In genomic region chr11:45603930-45604682, GRCh38 we compare ENCODE assay signal across 21 cellular contexts.
DNase-seq lines count a peak whose midpoint lies in the region; ATAC-seq, FAIRE-seq and TF ChIP-seq lines count a peak whose summit lies in the region.
"Had no signal": no experiment of that assay in that cellular context is flagged by ENCODE, and none has a peak within 500 bp of the region (broad histone marks: within the 10 kb centered on the region; RNA-seq: fewer than 3 reads in every experiment).

No MANE protein-coding gene starts in this region.

- H3K4me3 Mint-ChIP-seq in endothelial cell (ENCODE audit: unreplicated experiment) (no peak overlapping the region), type B pancreatic cell (no peak overlapping the region)
- no peak overlapping the region for H3K4me3 Mint-ChIP-seq in activated naive CD4-positive, alpha-beta T cell treated with anti-CD3 and anti-CD28 coated beads for 36 hours
- H3K4me3 Mint-ChIP-seq: CD8-positive, alpha-beta T cell; IgD-negative memory B cell had no signal

- DNase-seq in Right ventricle myocardium superior, result peak; percentile 67
- DNase-seq in cardiac septum (ENCODE audit: low spot score), result no peak
- peak; percentile 62 for DNase-seq in endothelial cell (ENCODE audit: low spot score)
- peak; percentile 54 to 70 (median 68) for DNase-seq in right cardiac atrium
- DNase-seq in HK-2 (ENCODE audit: unreplicated experiment), result no peak
- no peak for DNase-seq in RCC 7860 (ENCODE audit: low spot score)
- DNase-seq in type B pancreatic cell (ENCODE audit: extremely low spot score, unreplicated experiment), result no peak
- DNase-seq in activated naive CD4-positive, alpha-beta T cell treated with anti-CD3 and anti-CD28 coated beads for 36 hours, result no peak
- DNase-seq: AML-193; C1 segment of cervical spinal cord; CD8-positive, alpha-beta T cell; DND-41; GM23248; MV-4-11; NCI-H1105 treated with DMSO at 0.1 percent for 48 hours; NCI-H2029 treated with DMSO at 0.1 percent for 48 hours; NCI-H526; SHP77 treated with DMSO at 0.1 percent for 48 hours had no signal

- no peak for TF ChIP-seq CTCF in endothelial cell (IDR thresholded peaks at IDR 0.05; ENCODE audit: unreplicated experiment)
- TF ChIP-seq CTCF in type B pancreatic cell (conservative IDR thresholded peaks at IDR 0.05), result no peak

- H3K9me3 ChIP-seq in right cardiac atrium (ENCODE audit: control insufficient read depth, low read length), result no peaks in the 10 kb centered on the region

- H3K4me1 Mint-ChIP-seq in endothelial cell (ENCODE audit: unreplicated experiment) (peaks cover 50% of the 10 kb centered on the region), type B pancreatic cell (ENCODE audit: unreplicated experiment) (peaks cover 16% of the 10 kb centered on the region)
- no peaks in the 10 kb centered on the region for H3K4me1 Mint-ChIP-seq in activated naive CD4-positive, alpha-beta T cell treated with anti-CD3 and anti-CD28 coated beads for 36 hours (ENCODE audit: low read depth)
- H3K4me1 Mint-ChIP-seq: IgD-negative memory B cell had no signal

- no peaks in the 10 kb centered on the region for H3K27me3 ChIP-seq in right cardiac atrium (ENCODE audit: control insufficient read depth, insufficient read depth)

- H3K27me3 Mint-ChIP-seq in endothelial cell (ENCODE audit: unreplicated experiment) (peaks cover 5% of the 10 kb centered on the region), type B pancreatic cell (peaks cover 29% of the 10 kb centered on the region)
- peaks cover 27% of the 10 kb centered on the region for H3K27me3 Mint-ChIP-seq in activated naive CD4-positive, alpha-beta T cell treated with anti-CD3 and anti-CD28 coated beads for 36 hours (ENCODE audit: low read depth)

- ATAC-seq in Right ventricle myocardium superior (ENCODE audit: poor library complexity) (peak; percentile 73), right cardiac atrium (peak; percentile 73 to 82)
- ATAC-seq: CD8-positive, alpha-beta T cell had no signal

- H3K9me3 Mint-ChIP-seq in endothelial cell (ENCODE audit: unreplicated experiment) (no peaks in the 10 kb centered on the region), type B pancreatic cell (no peaks in the 10 kb centered on the region)
- no peaks in the 10 kb centered on the region for H3K9me3 Mint-ChIP-seq in activated naive CD4-positive, alpha-beta T cell treated with anti-CD3 and anti-CD28 coated beads for 36 hours
- H3K9me3 Mint-ChIP-seq: CD8-positive, alpha-beta T cell had no signal

- intact Hi-C loops in Right ventricle myocardium superior (cut with DNase I), result no loop called here
- intact Hi-C loops in cardiac septum (cut with DNase I), result no loop called here
- intact Hi-C loops in right cardiac atrium (cut with DNase I), result no loop called here
- intact Hi-C loops in activated naive CD4-positive, alpha-beta T cell treated with anti-CD3 and anti-CD28 coated beads for 36 hours (cut with micrococcal nuclease), result no loop called here

- FAIRE-seq in RCC 7860 (lab: Jason Lieb, UNC), result no peak
- FAIRE-seq: GM12892, GM18507 had no signal

- no peak overlapping the region for H3K27ac ChIP-seq in right cardiac atrium (ENCODE audit: low read length)
- H3K27ac ChIP-seq: GM23248 had no signal

- H3K27ac Mint-ChIP-seq in endothelial cell (ENCODE audit: unreplicated experiment) (peak overlapping the region; percentile 96), type B pancreatic cell (no peak overlapping the region)
- no peak overlapping the region for H3K27ac Mint-ChIP-seq in activated naive CD4-positive, alpha-beta T cell treated with anti-CD3 and anti-CD28 coated beads for 36 hours
- H3K27ac Mint-ChIP-seq: CD8-positive, alpha-beta T cell had no signal

- 26% methylated on average over 11 of the region's 11 CpGs for WGBS in right cardiac atrium

- peaks cover under 1% of the 10 kb centered on the region for H3K36me3 Mint-ChIP-seq in endothelial cell (ENCODE audit: low read depth, unreplicated experiment)
- H3K36me3 Mint-ChIP-seq in type B pancreatic cell, result no peaks in the 10 kb centered on the region
- H3K36me3 Mint-ChIP-seq in activated naive CD4-positive, alpha-beta T cell treated with anti-CD3 and anti-CD28 coated beads for 36 hours (ENCODE audit: low read depth), result no peaks in the 10 kb centered on the region
- H3K36me3 Mint-ChIP-seq: CD8-positive, alpha-beta T cell; IgD-negative memory B cell had no signal

- H3K4me1 ChIP-seq in right cardiac atrium (ENCODE audit: control insufficient read depth, insufficient read depth, low read length), result no peaks in the 10 kb centered on the region

- CTCF ChIA-PET in activated naive CD4-positive, alpha-beta T cell treated with anti-CD3 and anti-CD28 coated beads for 36 hours (lab: Charles Lee), result no interaction called here

- H3K4me3 ChIP-seq in right cardiac atrium (ENCODE audit: low read length), result no peak overlapping the region
- H3K4me3 ChIP-seq: GM23248 had no signal

Comparison
In these comparisons a context has a peak if more than half of its experiments do, and no peak if none do; other contexts are left out.
1. DNase-seq: peak in Right ventricle myocardium superior (single experiment), endothelial cell (single experiment) and right cardiac atrium (3 of 3); none in cardiac septum (single experiment), HK-2 (single experiment), RCC 7860 (single experiment), type B pancreatic cell (single experiment) and activated naive CD4-positive, alpha-beta T cell treated with anti-CD3 and anti-CD28 coated beads for 36 hours (single experiment).